In genomic region chr9:95803197-95803596, GRCh38 we compare ENCODE assay signal across 35 cellular contexts.
"Had no signal": no experiment of that assay in that cellular context is flagged by ENCODE, and none has a peak within 500 bp of the region (broad histone marks: within the 10 kb centered on the region; RNA-seq: fewer than 3 reads in every experiment).

No MANE protein-coding gene starts in this region.

- H3K9me3 Mint-ChIP-seq: activated CD8-positive, alpha-beta T cell treated with anti-CD3 and anti-CD28 coated beads for 36 hours; activated naive CD4-positive, alpha-beta T cell treated with anti-CD3 and anti-CD28 coated beads for 36 hours; activated naive CD4-positive, alpha-beta T cell treated with anti-CD3 and anti-CD28 coated beads, Interleukin-2, amount 50 U/mL, for 72 hours; activated T-cell treated with anti-CD3 and anti-CD28 coated beads, Interleukin-2, amount 50 U/mL, for 4 hours; activated T-helper 17 cell treated with anti-CD3 and anti-CD28 coated beads, Interleukin-2, amount 50 U/mL, for 72 hours; T-helper 2 cell treated with Interferon-gamma antibody and Interleukin-4, amounts not matched to agents 5 μg/mL and 100 μg/mL, for 36 hours had no signal

- H3K9me3 ChIP-seq: adrenal gland, body of pancreas, breast epithelium had no signal

- FAIRE-seq: astrocyte, TTC549 had no signal

- H3K36me3 Mint-ChIP-seq: activated CD4-positive, alpha-beta memory T cell treated with anti-CD3 and anti-CD28 coated beads for 36 hours; activated naive CD4-positive, alpha-beta T cell treated with anti-CD3 and anti-CD28 coated beads, Interleukin-2, amount 50 U/mL, for 72 hours; activated naive CD8-positive, alpha-beta T cell treated with anti-CD3 and anti-CD28 coated beads for 36 hours had no signal

- DNase-seq: activated B cell treated with CpG ODN at 0.5 μM for 24 hours; activated CD4-positive, alpha-beta memory T cell treated with anti-CD3 and anti-CD28 coated beads for 36 hours; activated CD4-positive, alpha-beta T cell treated with anti-CD3 and anti-CD28 coated beads for 4 hours; activated CD4-positive, alpha-beta T cell treated with anti-CD3 and anti-CD28 coated beads, Interleukin-2, amount 10 ng/mL, durations not matched to agents 24 days and 14 days; activated CD4-positive, alpha-beta T cell treated with anti-CD3 and anti-CD28 coated beads, Interleukin-2, amount 50 U/mL, for 1 hour; activated CD4-positive, alpha-beta T cell treated with anti-CD3 and anti-CD28 coated beads, Interleukin-2, amount 50 U/mL, for 4 hours; activated CD4-positive, CD25-positive, alpha-beta regulatory T cell treated with anti-CD3 and anti-CD28 coated beads, Interleukin-2, amount 50 U/mL, for 72 hours; activated CD8-positive, alpha-beta memory T cell treated with anti-CD3 and anti-CD28 coated beads, Interleukin-2, amount 50 U/mL, for 4 hours; activated CD8-positive, alpha-beta T cell treated with anti-CD3 and anti-CD28 coated beads for 36 hours; activated effector memory CD4-positive, alpha-beta T cell treated with anti-CD3 and anti-CD28 coated beads, Interleukin-2, amount 50 U/mL, for 16 hours; activated gamma-delta T cell treated with Interleukin-2 at 50 U/mL for 16 hours; activated naive CD4-positive, alpha-beta T cell; activated naive CD4-positive, alpha-beta T cell treated with anti-CD3 and anti-CD28 coated beads for 36 hours; activated naive CD4-positive, alpha-beta T cell treated with anti-CD3 and anti-CD28 coated beads, Interleukin-2, amount 50 U/mL, for 16 hours; activated naive CD8-positive, alpha-beta T cell treated with anti-CD3 and anti-CD28 coated beads for 36 hours; activated T-cell treated with anti-CD3 and anti-CD28 coated beads for 4 hours; activated T-cell treated with anti-CD3 and anti-CD28 coated beads, Interleukin-2, amount 50 U/mL, for 1 hour; activated T-cell treated with anti-CD3 and anti-CD28 coated beads, Interleukin-2, amount 50 U/mL, for 4 hours; activated T-cell treated with anti-CD3 and anti-CD28 coated beads, Interleukin-2, amount 50 U/mL, for 72 hours; adrenal gland; amniotic stem cell; aorta; body of pancreas; brain microvascular endothelial cell; central memory CD4-positive, alpha-beta T cell; T-helper 17 cell; T-helper 9 cell had no signal

- H3K27ac Mint-ChIP-seq: activated B cell treated with CpG ODN at 0.5 μM for 24 hours; activated CD4-positive, alpha-beta memory T cell treated with anti-CD3 and anti-CD28 coated beads for 36 hours; activated CD4-positive, alpha-beta T cell treated with anti-CD3 and anti-CD28 coated beads, Interleukin-2, amount 10 ng/mL, durations not matched to agents 24 days and 14 days; activated CD8-positive, alpha-beta T cell treated with anti-CD3 and anti-CD28 coated beads for 36 hours; activated naive CD4-positive, alpha-beta T cell treated with anti-CD3 and anti-CD28 coated beads for 36 hours; activated naive CD4-positive, alpha-beta T cell treated with anti-CD3 and anti-CD28 coated beads, Interleukin-2, amount 50 U/mL, for 72 hours; activated naive CD8-positive, alpha-beta T cell treated with anti-CD3 and anti-CD28 coated beads for 36 hours; activated T-cell treated with anti-CD3 and anti-CD28 coated beads, Interleukin-2, amount 50 U/mL, for 72 hours; activated T-helper 1 cell treated with anti-CD3 and anti-CD28 coated beads, Interleukin-12 subunit alpha, Interleukin-12 subunit beta, Interleukin-2, Interleukin-4 antibody, amounts not matched to agents 30 ng/mL and 10 ng/mL and 1 ng/mL, durations not matched to agents 14 hours and 24 hours and 36 hours; activated T-helper 17 cell treated with anti-CD3 and anti-CD28 coated beads, Interleukin-2, amount 50 U/mL, for 72 hours; T-helper 17 cell; T-helper 2 cell treated with Interferon-gamma antibody and Interleukin-4, amounts not matched to agents 5 μg/mL and 100 μg/mL, for 36 hours had no signal

- H3K36me3 ChIP-seq: adrenal gland, brain microvascular endothelial cell, breast epithelium had no signal

- H3K4me1 Mint-ChIP-seq: activated CD4-positive, alpha-beta T cell treated with anti-CD3 and anti-CD28 coated beads, Interleukin-2, amount 10 ng/mL, durations not matched to agents 24 days and 14 days; activated T-helper 17 cell treated with anti-CD3 and anti-CD28 coated beads, Interleukin-2, amount 50 U/mL, for 72 hours; T-helper 17 cell had no signal

- ATAC-seq: activated CD8-positive, alpha-beta T cell treated with anti-CD3 and anti-CD28 coated beads for 36 hours; activated naive CD4-positive, alpha-beta T cell treated with anti-CD3 and anti-CD28 coated beads, Interleukin-2, amount 50 U/mL, for 72 hours; activated T-cell treated with anti-CD3 and anti-CD28 coated beads, Interleukin-2, amount 50 U/mL, for 4 hours; activated T-cell treated with anti-CD3 and anti-CD28 coated beads, Interleukin-2, amount 50 U/mL, for 72 hours; activated T-helper 17 cell treated with anti-CD3 and anti-CD28 coated beads, Interleukin-2, amount 50 U/mL, for 72 hours; body of pancreas; T-helper 17 cell had no signal

- H3K4me3 Mint-ChIP-seq: activated B cell treated with CpG ODN at 0.5 μM for 24 hours; activated CD4-positive, alpha-beta memory T cell treated with anti-CD3 and anti-CD28 coated beads for 36 hours; activated CD4-positive, alpha-beta T cell treated with anti-CD3 and anti-CD28 coated beads, Interleukin-2, amount 10 ng/mL, durations not matched to agents 24 days and 14 days; activated CD8-positive, alpha-beta T cell treated with anti-CD3 and anti-CD28 coated beads for 36 hours; activated naive CD4-positive, alpha-beta T cell treated with anti-CD3 and anti-CD28 coated beads for 36 hours; activated naive CD8-positive, alpha-beta T cell treated with anti-CD3 and anti-CD28 coated beads for 36 hours; activated T-cell treated with anti-CD3 and anti-CD28 coated beads, Interleukin-2, amount 50 U/mL, for 4 hours; activated T-cell treated with anti-CD3 and anti-CD28 coated beads, Interleukin-2, amount 50 U/mL, for 72 hours; activated T-helper 1 cell treated with anti-CD3 and anti-CD28 coated beads, Interleukin-12 subunit alpha, Interleukin-12 subunit beta, Interleukin-2, Interleukin-4 antibody, amounts not matched to agents 30 ng/mL and 10 ng/mL and 1 ng/mL, durations not matched to agents 14 hours and 24 hours and 36 hours; activated T-helper 17 cell treated with anti-CD3 and anti-CD28 coated beads, Interleukin-2, amount 50 U/mL, for 72 hours; T-helper 17 cell; T-helper 2 cell treated with Interferon-gamma antibody and Interleukin-4, amounts not matched to agents 5 μg/mL and 100 μg/mL, for 36 hours had no signal

- H3K4me1 ChIP-seq: body of pancreas, breast epithelium had no signal

- H3K27me3 ChIP-seq: adrenal gland, body of pancreas, brain microvascular endothelial cell, breast epithelium had no signal

- H3K27ac ChIP-seq: adrenal gland, body of pancreas, brain microvascular endothelial cell, breast epithelium, VCaP had no signal

- H3K4me3 ChIP-seq: adrenal gland, body of pancreas, breast epithelium had no signal
